4 cellular contexts compared by ENCODE assay signal in genomic region chr17:81531998-81532404, GRCh38. TPM values are rescaled to one million over a fixed set of nuclear protein-coding genes. Genes with fewer than 3 reads are reported as not detected.
"Had no signal": no experiment of that assay in that cellular context is flagged by ENCODE, and none has a peak within 500 bp of the region (broad histone marks: within the 10 kb centered on the region; RNA-seq: fewer than 3 reads in every experiment).

No MANE protein-coding gene starts in this region.

RNA-seq across cellular contexts. Expression of gene FSCN2, which starts 3.8 kb away (rescaled TPM):
- total RNA-seq: epithelial cell of proximal tubule, foreskin keratinocyte had no signal
- polyA plus RNA-seq: foreskin keratinocyte; liver; naive thymus-derived CD4-positive, alpha-beta T cell had no signal
